ENCODE assay signal across 14 cellular contexts in the genomic region with DNA sequence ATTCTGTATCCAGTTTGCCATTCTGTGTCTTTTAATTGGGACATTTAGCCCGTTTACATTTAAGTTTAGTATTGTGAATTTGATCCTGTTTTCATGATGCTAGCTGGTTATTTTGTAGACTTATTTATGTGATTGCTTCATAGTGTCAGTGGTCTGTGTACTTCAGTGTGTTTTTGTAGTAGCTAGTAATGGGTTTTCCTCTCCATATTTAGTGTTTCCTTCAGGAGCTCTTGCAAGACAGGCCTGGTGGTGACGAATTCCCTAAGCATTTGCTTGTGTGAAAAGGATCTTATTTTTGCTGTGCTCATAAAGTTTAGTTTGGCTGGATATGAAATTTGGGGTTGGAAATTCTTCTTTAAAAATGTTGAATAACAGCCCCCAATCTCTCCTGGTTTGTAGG.
"Had no signal": no experiment of that assay in that cellular context is flagged by ENCODE, and none has a peak within 500 bp of the region (broad histone marks: within the 10 kb centered on the region; RNA-seq: fewer than 3 reads in every experiment).

No MANE protein-coding gene starts in this region.

- H2AFZ ChIP-seq: neural progenitor cell had no signal

- H3K9ac ChIP-seq: neural progenitor cell had no signal

- H3K27ac ChIP-seq: colonic mucosa, neural progenitor cell, pancreas, spleen, upper lobe of right lung, VCaP had no signal

- H3K4me1 ChIP-seq: colonic mucosa, neural progenitor cell, pancreas, spleen, upper lobe of right lung had no signal

- H3K36me3 ChIP-seq: colonic mucosa, neural progenitor cell, pancreas, spleen, upper lobe of right lung had no signal

- ATAC-seq: activated CD8-positive, alpha-beta memory T cell treated with anti-CD3 and anti-CD28 coated beads, Interleukin-2, amount 10 ng/mL, durations not matched to agents 7 days and 5 days; left lobe of liver; pancreas; sciatic nerve; upper lobe of right lung had no signal

- H3K27me3 ChIP-seq: colonic mucosa, neural progenitor cell, pancreas, spleen, upper lobe of right lung had no signal

- DNase-seq: activated CD4-positive, alpha-beta T cell treated with anti-CD3 and anti-CD28 coated beads, Interleukin-2, amount 50 U/mL, for 48 hours; activated CD8-positive, alpha-beta memory T cell treated with anti-CD3 and anti-CD28 coated beads, Interleukin-2, amount 10 ng/mL, durations not matched to agents 7 days and 5 days; activated naive CD4-positive, alpha-beta T cell treated with anti-CD3 and anti-CD28 coated beads, Interleukin-2, amount 10 ng/mL, durations not matched to agents 7 days and 5 days; activated T-cell treated with anti-CD3 and anti-CD28 coated beads, Interleukin-2, amount 50 U/mL, for 24 hours; colonic mucosa; islet precursor cell; naive B cell; pancreas; spleen; upper lobe of right lung had no signal

- H3K4me2 ChIP-seq: neural progenitor cell had no signal

- H3K4me3 ChIP-seq: colonic mucosa, neural progenitor cell, pancreas, spleen, upper lobe of right lung had no signal

- H3K9me3 ChIP-seq: colonic mucosa, pancreas, upper lobe of right lung had no signal
